16 cellular contexts compared by ENCODE assay signal in genomic region chr14:93951798-93952540, GRCh38. TPM values are rescaled to one million over a fixed set of nuclear protein-coding genes. Genes with fewer than 3 reads are reported as not detected.
DNase-seq lines count a peak whose midpoint lies in the region; ATAC-seq and TF ChIP-seq lines count a peak whose summit lies in the region.
"Had no signal": no experiment of that assay in that cellular context is flagged by ENCODE, and none has a peak within 500 bp of the region (broad histone marks: within the 10 kb centered on the region; RNA-seq: fewer than 3 reads in every experiment).

No MANE protein-coding gene starts in this region.

- POLR2A ChIA-PET in MCF 10A (lab: Yijun Ruan, JAX): no interaction called here

- H3K27ac ChIP-seq in mammary epithelial cell (ENCODE audit: insufficient read depth, low read depth, low read length) (no peak overlapping the region), uterus (no peak overlapping the region)
- H3K27ac ChIP-seq: VCaP had no signal

- no peaks in the 10 kb centered on the region for H3K36me3 Mint-ChIP-seq in MCF 10A (ENCODE audit: insufficient read depth, unreplicated experiment)
- H3K36me3 Mint-ChIP-seq in activated T-helper 17 cell treated with anti-CD3 and anti-CD28 coated beads, Interleukin-2, amount 50 U/mL, for 72 hours (ENCODE audit: low read depth): peaks cover 62% of the 10 kb centered on the region
- H3K36me3 Mint-ChIP-seq: activated naive CD4-positive, alpha-beta T cell treated with anti-CD3 and anti-CD28 coated beads, Interleukin-2, amount 50 U/mL, for 24 hours had no signal

- DNase-seq in MCF 10A (ENCODE audit: unreplicated experiment) (peak; percentile 65), mammary epithelial cell (no peak), M059J (ENCODE audit: low read depth) (peak; percentile 24), renal cortical epithelial cell (ENCODE audit: low read depth) (peak; percentile 44), H7 (no peak), uterus (no peak)
- no peak for DNase-seq in stimulated activated CD4-positive, alpha-beta T cell treated with anti-CD3 and anti-CD28 coated beads, Interleukin-12 subunit alpha, Interleukin-12 subunit beta, amount 100 ng/mL, for 4 hours
- DNase-seq: central memory CD4-positive, alpha-beta T cell; MV-4-11; stimulated activated CD4-positive, alpha-beta T cell treated with anti-CD3 and anti-CD28 coated beads, Interleukin-4, amount 100 ng/mL, for 4 hours had no signal

- dilution Hi-C loops in mammary epithelial cell (cut with HindIII; ENCODE audit: low sequenced_read_pairs): loop anchor here (5.0 kb wide), 1 partner anchor 45 kb away; no protein-coding TSS in a partner anchor

- ATAC-seq in activated T-helper 17 cell treated with anti-CD3 and anti-CD28 coated beads, Interleukin-2, amount 50 U/mL, for 72 hours (replicated peaks): no peak

- H3K4me3 Mint-ChIP-seq in MCF 10A (ENCODE audit: unreplicated experiment): no peak overlapping the region
- H3K4me3 Mint-ChIP-seq in activated T-helper 17 cell treated with anti-CD3 and anti-CD28 coated beads, Interleukin-2, amount 50 U/mL, for 72 hours: no peak overlapping the region
- H3K4me3 Mint-ChIP-seq: activated naive CD4-positive, alpha-beta T cell treated with anti-CD3 and anti-CD28 coated beads, Interleukin-2, amount 50 U/mL, for 24 hours had no signal

- no peaks in the 10 kb centered on the region for H3K27me3 Mint-ChIP-seq in MCF 10A (ENCODE audit: insufficient read depth, unreplicated experiment)
- no peaks in the 10 kb centered on the region for H3K27me3 Mint-ChIP-seq in activated T-helper 17 cell treated with anti-CD3 and anti-CD28 coated beads, Interleukin-2, amount 50 U/mL, for 72 hours
- H3K27me3 Mint-ChIP-seq: activated naive CD4-positive, alpha-beta T cell treated with anti-CD3 and anti-CD28 coated beads, Interleukin-2, amount 50 U/mL, for 24 hours had no signal

- intact Hi-C loops in MCF 10A (cut with micrococcal nuclease) (no loop called here), mammary epithelial cell (cut with micrococcal nuclease) (loop anchor here (1.0 kb wide), 1 partner anchor 7 kb away; no protein-coding TSS in a partner anchor), uterus (cut with DNase I; ENCODE audit: low total_unique reads) (no loop called here)

- H4K20me1 ChIP-seq in mammary epithelial cell (ENCODE audit: insufficient read depth, low read length): no peaks in the 10 kb centered on the region

- H3K79me2 ChIP-seq in mammary epithelial cell (ENCODE audit: insufficient read depth, low read length): no peaks in the 10 kb centered on the region

- H3K27me3 ChIP-seq in mammary epithelial cell (ENCODE audit: insufficient read depth, low read length) (no peaks in the 10 kb centered on the region), H7 (ENCODE audit: control insufficient read depth, insufficient read depth, low read length) (no peaks in the 10 kb centered on the region), uterus (no peaks in the 10 kb centered on the region)

- TF ChIP-seq POLR2A in uterus (IDR thresholded peaks at IDR 0.05): no peak

- H2AFZ ChIP-seq in mammary epithelial cell (ENCODE audit: low read depth, low read length): no peak overlapping the region

- no peak overlapping the region for H3K9ac ChIP-seq in mammary epithelial cell (ENCODE audit: insufficient read depth, low read length)

- WGBS in mammary epithelial cell (ENCODE audit: low coverage, missing lambda C conversion rate): 64% methylated on average over 6 of the region's 6 CpGs

- H3K4me2 ChIP-seq in mammary epithelial cell (ENCODE audit: insufficient read depth, low read depth, low read length): no peak overlapping the region

- BruUV-seq in MCF 10A (replicated peaks; lab: Mats Ljungman, UMichigan) (no TSS peak), mammary epithelial cell (replicated peaks; lab: Mats Ljungman, UMichigan) (no TSS peak)

- H3K27ac Mint-ChIP-seq in MCF 10A (ENCODE audit: low read depth, unreplicated experiment): no peak overlapping the region
- peak overlapping the region; percentile 37 for H3K27ac Mint-ChIP-seq in activated T-helper 17 cell treated with anti-CD3 and anti-CD28 coated beads, Interleukin-2, amount 50 U/mL, for 72 hours
- H3K27ac Mint-ChIP-seq: activated naive CD4-positive, alpha-beta T cell treated with anti-CD3 and anti-CD28 coated beads, Interleukin-2, amount 50 U/mL, for 24 hours had no signal

- CTCF ChIA-PET in MCF 10A (lab: Yijun Ruan, JAX) (interaction anchor here (0.5 to 1.2 kb wide), 3 partner anchors 12 to 1341 kb away, joined by 3 read pairs; no protein-coding TSS in a partner anchor), mammary epithelial cell (lab: Charles Lee; ENCODE audit: low non-redundant PET) (no interaction called here)

- H3K9me3 Mint-ChIP-seq in MCF 10A (ENCODE audit: unreplicated experiment): no peaks in the 10 kb centered on the region
- no peaks in the 10 kb centered on the region for H3K9me3 Mint-ChIP-seq in activated T-helper 17 cell treated with anti-CD3 and anti-CD28 coated beads, Interleukin-2, amount 50 U/mL, for 72 hours
- H3K9me3 Mint-ChIP-seq: activated naive CD4-positive, alpha-beta T cell treated with anti-CD3 and anti-CD28 coated beads, Interleukin-2, amount 50 U/mL, for 24 hours had no signal

- in situ Hi-C loops in mammary epithelial cell (cut with MboI; ENCODE audit: low sequenced_read_pairs in 2 of 2): no loop called here

- no peaks in the 10 kb centered on the region for H3K36me3 ChIP-seq in mammary epithelial cell (ENCODE audit: insufficient read depth, low read length)
- no peaks in the 10 kb centered on the region for H3K36me3 ChIP-seq in H7 (replicated peaks; ENCODE audit: control insufficient read depth, insufficient read depth, low read length)
- H3K36me3 ChIP-seq in uterus: no peaks in the 10 kb centered on the region

- H3K4me1 ChIP-seq in mammary epithelial cell (ENCODE audit: insufficient read depth, low read length): peaks cover 5% of the 10 kb centered on the region
- no peaks in the 10 kb centered on the region for H3K4me1 ChIP-seq in uterus

- H3K9me3 ChIP-seq in mammary epithelial cell (replicated peaks; ENCODE audit: insufficient read depth, low read length) (no peaks in the 10 kb centered on the region), uterus (no peaks in the 10 kb centered on the region)

- no peak overlapping the region for H3K4me3 ChIP-seq in mammary epithelial cell (replicated peaks in 1 of 3; ENCODE audit: insufficient read depth in 1 of 3, low read depth in 2 of 3, low read length in 3 of 3)
- H3K4me3 ChIP-seq in H7 (ENCODE audit: insufficient read depth, low read depth, low read length): no peak overlapping the region
- H3K4me3 ChIP-seq in uterus: no peak overlapping the region

- TF ChIP-seq CTCF in MCF 10A (IDR thresholded peaks at IDR 0.05; ENCODE audit: unreplicated experiment) (no peak), mammary epithelial cell (conservative IDR thresholded peaks at IDR 0.05 in 1 of 2, IDR thresholded peaks at IDR 0.05 in 1 of 2; ENCODE audit: extremely low read depth in 1 of 2, insufficient read depth in 1 of 2, low read depth in 1 of 2, low read length in 2 of 2) (no peak), uterus (IDR thresholded peaks at IDR 0.05) (no peak)

- peaks cover 5% of the 10 kb centered on the region for H3K4me1 Mint-ChIP-seq in MCF 10A (ENCODE audit: insufficient read depth, unreplicated experiment)
- H3K4me1 Mint-ChIP-seq in activated T-helper 17 cell treated with anti-CD3 and anti-CD28 coated beads, Interleukin-2, amount 50 U/mL, for 72 hours: peaks cover 41% of the 10 kb centered on the region

RNA-seq across cellular contexts. Expression of gene ASB2, which starts 24.4 kb away (rescaled TPM):
- total RNA-seq in MCF 10A (2022) (not detected in 2 replicates), mammary epithelial cell (under 1 TPM; 0.17 to 0.19 TPM), renal cortical epithelial cell (0.05 and 0.35 TPM in 2 replicates), uterus (10 to 100 TPM; 11.8 to 84.1 (median 21.0) TPM)
- 0.92 TPM for polyA plus RNA-seq in mammary epithelial cell
- polyA minus RNA-seq in mammary epithelial cell: not detected
- total RNA-seq in M059J (2014; rRNA removed; shearing (Covaris generic)): not detected in 2 replicates
- total RNA-seq in activated T-helper 17 cell treated with anti-CD3 and anti-CD28 coated beads, Interleukin-2, amount 50 U/mL, for 72 hours: 10 to 100 TPM; 48.5 to 68.7 TPM
- total RNA-seq in H7 (2014; rRNA removed; shearing (Covaris generic)): 0.21 TPM in 1 of 2 replicates, not detected in the other

RNA-seq across cellular contexts. Expression of gene FAM181A, which starts 24.8 kb away (rescaled TPM):
- total RNA-seq in MCF 10A (2022): not detected in 2 replicates
- under 1 TPM in 1 of 2 donors, not detected in 1; 0.17 TPM for total RNA-seq in mammary epithelial cell
- polyA plus RNA-seq in mammary epithelial cell: 0.18 TPM
- not detected for polyA minus RNA-seq in mammary epithelial cell
- total RNA-seq in M059J (2014; rRNA removed; shearing (Covaris generic)): not detected in 2 replicates
- total RNA-seq in activated T-helper 17 cell treated with anti-CD3 and anti-CD28 coated beads, Interleukin-2, amount 50 U/mL, for 72 hours: not detected
- not detected in 2 replicates for total RNA-seq in renal cortical epithelial cell
- total RNA-seq in H7 (2014; rRNA removed; shearing (Covaris generic)): not detected in 2 replicates
- total RNA-seq in uterus: under 1 TPM in 1 of 4 donors, not detected in 3; 0.48 TPM
- total RNA-seq: fibroblast of villous mesenchyme, mesenteric fat pad, urinary bladder had no signal
- polyA plus RNA-seq: urinary bladder had no signal

RNA-seq across cellular contexts. Expression of gene CCDC197, which starts 45.1 kb away (rescaled TPM):
- total RNA-seq in MCF 10A (2022): not detected in 2 replicates
- not detected for total RNA-seq in mammary epithelial cell
- not detected for polyA plus RNA-seq in mammary epithelial cell
- polyA minus RNA-seq in mammary epithelial cell: not detected
- total RNA-seq in M059J (2014; rRNA removed; shearing (Covaris generic)): not detected in 2 replicates
- under 1 TPM in 1 of 2 donors, not detected in 1; 0.37 TPM for total RNA-seq in activated T-helper 17 cell treated with anti-CD3 and anti-CD28 coated beads, Interleukin-2, amount 50 U/mL, for 72 hours
- total RNA-seq in renal cortical epithelial cell: not detected in 2 replicates
- total RNA-seq in H7 (2014; rRNA removed; shearing (Covaris generic)): not detected in 2 replicates
- not detected for total RNA-seq in uterus
- total RNA-seq: fibroblast of villous mesenchyme, mesenteric fat pad, urinary bladder had no signal
- polyA plus RNA-seq: urinary bladder had no signal

Comparison
In these comparisons a context has a peak if more than half of its experiments do, and no peak if none do; other contexts are left out.
1. DNase-seq: peak in MCF 10A (single experiment), M059J (single experiment) and renal cortical epithelial cell (single experiment); none in mammary epithelial cell (single experiment), stimulated activated CD4-positive, alpha-beta T cell treated with anti-CD3 and anti-CD28 coated beads, Interleukin-12 subunit alpha, Interleukin-12 subunit beta, amount 100 ng/mL, for 4 hours (single experiment), H7 (single experiment) and uterus (0 of 2).